ENCODE assay signal across 15 cellular contexts in the genomic region with DNA sequence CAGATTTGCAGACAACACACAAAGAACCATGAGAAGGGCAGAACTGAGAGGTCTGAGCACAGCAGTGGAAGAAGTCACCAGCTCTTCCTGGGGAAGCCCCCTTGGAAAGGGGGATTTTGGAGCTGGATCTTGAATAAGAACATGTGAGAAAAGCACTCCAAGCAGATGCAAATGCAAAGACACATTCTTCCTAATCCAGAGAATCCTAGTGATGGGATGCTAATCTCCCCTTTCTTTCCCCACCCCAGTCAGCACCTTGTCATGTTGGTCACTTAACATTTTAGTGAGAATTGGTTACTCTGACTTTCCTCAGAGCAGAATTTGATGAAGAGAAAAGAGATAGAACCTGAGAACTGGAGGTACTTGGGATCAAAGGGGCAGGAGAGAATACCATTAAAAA.
DNase-seq lines count a peak whose midpoint lies in the region; ATAC-seq, FAIRE-seq and TF ChIP-seq lines count a peak whose summit lies in the region.
"Had no signal": no experiment of that assay in that cellular context is flagged by ENCODE, and none has a peak within 500 bp of the region (broad histone marks: within the 10 kb centered on the region; RNA-seq: fewer than 3 reads in every experiment).

No MANE protein-coding gene starts in this region.

- no peak overlapping the region for H3K4me3 Mint-ChIP-seq in activated CD8-positive, alpha-beta T cell treated with anti-CD3 and anti-CD28 coated beads for 36 hours
- no peak overlapping the region for H3K4me3 Mint-ChIP-seq in activated T-cell treated with anti-CD3 and anti-CD28 coated beads, Interleukin-2, amount 50 U/mL, for 24 hours
- H3K4me3 Mint-ChIP-seq: CD8-positive, alpha-beta memory T cell; IgD-negative memory B cell had no signal

- H3K27ac ChIP-seq in iPS-20b (ENCODE audit: low read length) = peak overlapping the region; percentile 56
- no peak overlapping the region for H3K27ac ChIP-seq in aorta (ENCODE audit: low read depth in 1 of 2, low read length in 2 of 2)
- H3K27ac ChIP-seq: BLaER1 had no signal

- peak; percentile 40 for FAIRE-seq in bronchial epithelial cell (lab: Jason Lieb, UNC)

- H3K4me1 ChIP-seq in iPS-20b (ENCODE audit: insufficient read depth, low read length) (peaks cover 11% of the 10 kb centered on the region; the same call in 1 of the 2 replicates), aorta (ENCODE audit: control insufficient read depth in 1 of 2, insufficient read depth in 2 of 2, low read length in 2 of 2) (peaks cover 0 to 2% of the 10 kb centered on the region in 2 donors)
- H3K4me1 ChIP-seq: BLaER1, HAP-1 had no signal

- H3K27me3 ChIP-seq in H7 (ENCODE audit: control insufficient read depth, insufficient read depth, low read length) (no peaks in the 10 kb centered on the region), bronchial epithelial cell (ENCODE audit: control insufficient read depth, insufficient read depth, low read length) (peaks cover 3% of the 10 kb centered on the region), iPS-20b (ENCODE audit: insufficient read depth, low read length) (no peaks in the 10 kb centered on the region), aorta (ENCODE audit: control insufficient read depth in 1 of 2, insufficient read depth in 2 of 2, low read length in 1 of 2) (no peaks in the 10 kb centered on the region)
- H3K27me3 ChIP-seq: BLaER1 had no signal

- H3K4me3 ChIP-seq in H7 (ENCODE audit: insufficient read depth, low read depth, low read length) (no peak overlapping the region), bronchial epithelial cell (ENCODE audit: low read depth, low read length) (no peak overlapping the region), iPS-20b (ENCODE audit: low read length) (no peak overlapping the region), aorta (ENCODE audit: low read length in 2 of 2) (no peak overlapping the region)
- H3K4me3 ChIP-seq: BLaER1, HAP-1 had no signal

- peak; percentile 33 for ATAC-seq in aorta (ENCODE audit: low FRiP score)
- no peak for ATAC-seq in activated CD8-positive, alpha-beta T cell treated with anti-CD3 and anti-CD28 coated beads for 36 hours

- H3K9me3 ChIP-seq in iPS-20b (ENCODE audit: insufficient read depth, low read depth, low read length) (no peaks in the 10 kb centered on the region), aorta (ENCODE audit: control insufficient read depth, low read length) (peaks cover 1% of the 10 kb centered on the region)
- H3K9me3 ChIP-seq: BLaER1, HAP-1 had no signal

- DNase-seq in H7 (peak; percentile 46), bronchial epithelial cell (ENCODE audit: low read depth) (no peak), aorta (no peak), hippocampal formation (lab: John Stamatoyannopoulos, UW) (no peak)
- DNase-seq in activated CD8-positive, alpha-beta T cell treated with anti-CD3 and anti-CD28 coated beads for 36 hours = no peak
- DNase-seq in activated T-cell treated with anti-CD3 and anti-CD28 coated beads, Interleukin-2, amount 50 U/mL, for 24 hours = no peak
- DNase-seq: 8988T; AML-193; CD8-positive, alpha-beta memory T cell; DMS53; GF-D8 had no signal

- H3K9me3 Mint-ChIP-seq in activated CD8-positive, alpha-beta T cell treated with anti-CD3 and anti-CD28 coated beads for 36 hours = no peaks in the 10 kb centered on the region
- H3K9me3 Mint-ChIP-seq in activated T-cell treated with anti-CD3 and anti-CD28 coated beads, Interleukin-2, amount 50 U/mL, for 24 hours = no peaks in the 10 kb centered on the region
- H3K9me3 Mint-ChIP-seq: CD8-positive, alpha-beta memory T cell had no signal

- H3K9ac ChIP-seq in iPS-20b (ENCODE audit: low read depth, low read length) = no peak overlapping the region
- H3K9ac ChIP-seq: BLaER1 had no signal

- CTCF ChIA-PET in activated CD8-positive, alpha-beta T cell treated with anti-CD3 and anti-CD28 coated beads for 36 hours (lab: Charles Lee) = no interaction called here

- H3K36me3 ChIP-seq in H7 (replicated peaks; ENCODE audit: control insufficient read depth, insufficient read depth, low read length) = no peaks in the 10 kb centered on the region
- H3K36me3 ChIP-seq in bronchial epithelial cell (ENCODE audit: control insufficient read depth, insufficient read depth, low read length) = no peaks in the 10 kb centered on the region
- no peaks in the 10 kb centered on the region for H3K36me3 ChIP-seq in iPS-20b (ENCODE audit: insufficient read depth, low read depth, low read length)
- H3K36me3 ChIP-seq in aorta (ENCODE audit: control insufficient read depth in 1 of 2, insufficient read depth in 2 of 2, low read length in 1 of 2) = no peaks in the 10 kb centered on the region
- H3K36me3 ChIP-seq: BLaER1, HAP-1 had no signal

- intact Hi-C loops in aorta (cut with DNase I) = no loop called here
- intact Hi-C loops in activated CD8-positive, alpha-beta T cell treated with anti-CD3 and anti-CD28 coated beads for 36 hours (cut with micrococcal nuclease) = no loop called here

- H3K36me3 Mint-ChIP-seq in activated CD8-positive, alpha-beta T cell treated with anti-CD3 and anti-CD28 coated beads for 36 hours (ENCODE audit: low read depth) = no peaks in the 10 kb centered on the region
- H3K36me3 Mint-ChIP-seq in activated T-cell treated with anti-CD3 and anti-CD28 coated beads, Interleukin-2, amount 50 U/mL, for 24 hours (ENCODE audit: low read depth) = no peaks in the 10 kb centered on the region
- H3K36me3 Mint-ChIP-seq: CD8-positive, alpha-beta memory T cell had no signal

- POLR2A ChIA-PET in activated CD8-positive, alpha-beta T cell treated with anti-CD3 and anti-CD28 coated beads for 36 hours (lab: Charles Lee) = no interaction called here

- H3K4me1 Mint-ChIP-seq in activated CD8-positive, alpha-beta T cell treated with anti-CD3 and anti-CD28 coated beads for 36 hours (ENCODE audit: low read depth) = no peaks in the 10 kb centered on the region
- no peaks in the 10 kb centered on the region for H3K4me1 Mint-ChIP-seq in activated T-cell treated with anti-CD3 and anti-CD28 coated beads, Interleukin-2, amount 50 U/mL, for 24 hours (ENCODE audit: low read depth)
- H3K4me1 Mint-ChIP-seq: CD8-positive, alpha-beta memory T cell; IgD-negative memory B cell had no signal

- no peak overlapping the region for H3K27ac Mint-ChIP-seq in activated CD8-positive, alpha-beta T cell treated with anti-CD3 and anti-CD28 coated beads for 36 hours
- H3K27ac Mint-ChIP-seq in activated T-cell treated with anti-CD3 and anti-CD28 coated beads, Interleukin-2, amount 50 U/mL, for 24 hours = no peak overlapping the region

- TF ChIP-seq CTCF in bronchial epithelial cell (IDR thresholded peaks at IDR 0.05; ENCODE audit: insufficient read depth, low read length, severe bottlenecking) = no peak
- no peak for TF ChIP-seq CTCF in activated CD8-positive, alpha-beta T cell treated with anti-CD3 and anti-CD28 coated beads for 36 hours (IDR thresholded peaks at IDR 0.05)

- H3K27me3 Mint-ChIP-seq in activated CD8-positive, alpha-beta T cell treated with anti-CD3 and anti-CD28 coated beads for 36 hours = no peaks in the 10 kb centered on the region
- H3K27me3 Mint-ChIP-seq in activated T-cell treated with anti-CD3 and anti-CD28 coated beads, Interleukin-2, amount 50 U/mL, for 24 hours = peaks cover 2% of the 10 kb centered on the region
